In genomic region chr2:191620144-191620543, GRCh38 we compare ENCODE assay signal across 12 cellular contexts. TPM values are rescaled to one million over a fixed set of nuclear protein-coding genes. Genes with fewer than 3 reads are reported as not detected.
DNase-seq lines count a peak whose midpoint lies in the region; ATAC-seq and TF ChIP-seq lines count a peak whose summit lies in the region.
"Had no signal": no experiment of that assay in that cellular context is flagged by ENCODE, and none has a peak within 500 bp of the region (broad histone marks: within the 10 kb centered on the region; RNA-seq: fewer than 3 reads in every experiment).

No MANE protein-coding gene starts in this region.

- H2AFZ ChIP-seq in mammary epithelial cell (ENCODE audit: low read depth, low read length) = peak overlapping the region; percentile 67

- H3K27ac ChIP-seq in mammary epithelial cell (ENCODE audit: insufficient read depth, low read depth, low read length) (peak overlapping the region; percentile 37), neutrophil (peak overlapping the region; percentile 91), right cardiac atrium (ENCODE audit: low read length) (no peak overlapping the region)

- no peaks in the 10 kb centered on the region for H3K36me3 ChIP-seq in mammary epithelial cell (ENCODE audit: insufficient read depth, low read length)
- no peaks in the 10 kb centered on the region for H3K36me3 ChIP-seq in neutrophil

- intact Hi-C loops in Calu3 (cut with micrococcal nuclease; ENCODE audit: unreplicated experiment) (no loop called here), mammary epithelial cell (cut with micrococcal nuclease) (no loop called here), right cardiac atrium (cut with DNase I) (no loop called here)

- H3K4me1 Mint-ChIP-seq in Calu3 (ENCODE audit: low read depth, unreplicated experiment) = peaks cover 71% of the 10 kb centered on the region
- H3K4me1 Mint-ChIP-seq in HFFc6 (ENCODE audit: low read depth) = peaks cover 51% of the 10 kb centered on the region

- no peak for TF ChIP-seq CTCF in Calu3 (IDR thresholded peaks at IDR 0.05; ENCODE audit: unreplicated experiment)
- TF ChIP-seq CTCF in HFFc6 (IDR thresholded peaks at IDR 0.05) = no peak
- TF ChIP-seq CTCF in mammary epithelial cell (conservative IDR thresholded peaks at IDR 0.05 in 1 of 2, IDR thresholded peaks at IDR 0.05 in 1 of 2; ENCODE audit: extremely low read depth in 1 of 2, insufficient read depth in 1 of 2, low read depth in 1 of 2, low read length in 2 of 2) = no peak
- no peak for TF ChIP-seq CTCF in neutrophil (IDR thresholded peaks at IDR 0.05)

- dilution Hi-C loops in mammary epithelial cell (cut with HindIII; ENCODE audit: low sequenced_read_pairs) = no loop called here

- H3K4me3 Mint-ChIP-seq in Calu3 (ENCODE audit: low read depth, unreplicated experiment) = no peak overlapping the region
- no peak overlapping the region for H3K4me3 Mint-ChIP-seq in HFFc6
- H3K4me3 Mint-ChIP-seq: endodermal cell had no signal

- no peaks in the 10 kb centered on the region for H3K79me2 ChIP-seq in mammary epithelial cell (ENCODE audit: insufficient read depth, low read length)

- no peak overlapping the region for H3K4me3 ChIP-seq in mammary epithelial cell (replicated peaks in 1 of 3; ENCODE audit: insufficient read depth in 1 of 3, low read depth in 2 of 3, low read length in 3 of 3)
- no peak overlapping the region for H3K4me3 ChIP-seq in neutrophil (ENCODE audit: low read depth in 1 of 2, low read length in 1 of 2)
- H3K4me3 ChIP-seq in right cardiac atrium (ENCODE audit: low read length) = no peak overlapping the region

- H4K20me1 ChIP-seq in mammary epithelial cell (ENCODE audit: insufficient read depth, low read length) = no peaks in the 10 kb centered on the region

- H3K27me3 Mint-ChIP-seq in Calu3 (ENCODE audit: unreplicated experiment) = no peaks in the 10 kb centered on the region
- H3K27me3 Mint-ChIP-seq in HFFc6 (ENCODE audit: insufficient read depth) = no peaks in the 10 kb centered on the region

- H3K27me3 ChIP-seq in mammary epithelial cell (ENCODE audit: insufficient read depth, low read length) (no peaks in the 10 kb centered on the region), neutrophil (no peaks in the 10 kb centered on the region), right cardiac atrium (ENCODE audit: control insufficient read depth, insufficient read depth) (no peaks in the 10 kb centered on the region)

- no peaks in the 10 kb centered on the region for H3K9me3 ChIP-seq in mammary epithelial cell (replicated peaks; ENCODE audit: insufficient read depth, low read length)
- H3K9me3 ChIP-seq in neutrophil = no peaks in the 10 kb centered on the region
- no peaks in the 10 kb centered on the region for H3K9me3 ChIP-seq in right cardiac atrium (ENCODE audit: control insufficient read depth, low read length)
- H3K9me3 ChIP-seq: SK-N-SH had no signal

- H3K4me1 ChIP-seq in mammary epithelial cell (ENCODE audit: insufficient read depth, low read length) (peaks cover 20% of the 10 kb centered on the region), neutrophil (ENCODE audit: control insufficient read depth in 1 of 2, insufficient read depth in 1 of 2, low read depth in 1 of 2, low read length in 1 of 2) (peaks cover 73 to 81% of the 10 kb centered on the region in 2 experiments), right cardiac atrium (ENCODE audit: control insufficient read depth, insufficient read depth, low read length) (no peaks in the 10 kb centered on the region)

- CTCF ChIA-PET in Calu3 (lab: Charles Lee) = interaction anchor here (1.3 kb wide), 1 partner anchor 16 kb away, joined by 3 read pairs; no protein-coding TSS in a partner anchor
- CTCF ChIA-PET in mammary epithelial cell (lab: Charles Lee; ENCODE audit: low non-redundant PET) = no interaction called here

- BruUV-seq in Calu3 (replicated peaks; lab: Mats Ljungman, UMichigan) = no TSS peak
- BruUV-seq in mammary epithelial cell (replicated peaks; lab: Mats Ljungman, UMichigan) = no TSS peak

- no peak for ATAC-seq in GM21825 (IDR thresholded peaks at IDR 0.05; ENCODE audit: unreplicated experiment)
- no peak for ATAC-seq in right cardiac atrium

- H3K27ac Mint-ChIP-seq in Calu3 (ENCODE audit: unreplicated experiment) (peak overlapping the region; percentile 1), HFFc6 (peak overlapping the region; percentile 68)
- H3K27ac Mint-ChIP-seq: endodermal cell had no signal

- DNase-seq in Calu3 (no peak), HFFc6 (peak; percentile 36), mammary epithelial cell (peak; percentile 84), NCI-H510A treated with DMSO at 0.1 percent for 48 hours (lab: John Stamatoyannopoulos, UW) (no peak), right cardiac atrium (no peak)
- DNase-seq: activated CD4-positive, alpha-beta T cell treated with anti-CD3 and anti-CD28 coated beads, Interleukin-2, amount 50 U/mL, for 4 hours; DMS79 treated with DMSO at 0.1 percent for 48 hours; endodermal cell; NCI-H524; SK-N-SH had no signal

- H3K9ac ChIP-seq in mammary epithelial cell (ENCODE audit: insufficient read depth, low read length) = no peak overlapping the region
- H3K9ac ChIP-seq: SK-N-SH had no signal

- H3K9me3 Mint-ChIP-seq in Calu3 (ENCODE audit: low read depth, unreplicated experiment) (no peaks in the 10 kb centered on the region), HFFc6 (no peaks in the 10 kb centered on the region)
- H3K9me3 Mint-ChIP-seq: endodermal cell had no signal

- in situ Hi-C loops in mammary epithelial cell (cut with MboI; ENCODE audit: low sequenced_read_pairs in 2 of 2) = no loop called here

- WGBS in mammary epithelial cell (ENCODE audit: low coverage, missing lambda C conversion rate) = 18% methylated on average over 1 of the region's 1 CpG
- 96% methylated on average over 1 of the region's 1 CpG for WGBS in right cardiac atrium

- H3K36me3 Mint-ChIP-seq in Calu3 (ENCODE audit: insufficient read depth, unreplicated experiment) = no peaks in the 10 kb centered on the region
- H3K36me3 Mint-ChIP-seq in HFFc6 (ENCODE audit: low read depth) = peaks cover 3% of the 10 kb centered on the region; the same call in 1 of the 2 replicates

- peak overlapping the region; percentile 4 for H3K4me2 ChIP-seq in mammary epithelial cell (ENCODE audit: insufficient read depth, low read depth, low read length)
- H3K4me2 ChIP-seq: SK-N-SH had no signal

RNA-seq across cellular contexts. Expression of gene NABP1, which starts 57.8 kb away (rescaled TPM):
- total RNA-seq in Calu3 (2022) (63.9 and 71.8 TPM in 2 replicates), mammary epithelial cell (10 to 100 TPM; 77.7 to 88.2 TPM), right cardiac atrium (10 to 100 TPM in 1 of 4 donors, 1 to 10 TPM in 3; 4.7 to 11.1 (median 8.4) TPM)
- total RNA-seq in HFFc6 (2021; fragmentation: NEBNext Ultra II Directional; extraction: Animal tissue kit (Norgen Biotek cat#: 25700)) = 100 to 1,000 TPM in 5 of 6 experiments, 10 to 100 TPM in 1; 95.9 to 121 (median 109) TPM
- polyA plus RNA-seq in mammary epithelial cell (13.4 TPM), right cardiac atrium (4.6 TPM)
- polyA minus RNA-seq in mammary epithelial cell = 13.1 TPM

Comparison
In these comparisons a context has a peak if more than half of its experiments do, and no peak if none do; other contexts are left out.
1. DNase-seq: peak in HFFc6 (single experiment) and mammary epithelial cell (single experiment); none in Calu3 (single experiment), NCI-H510A treated with DMSO at 0.1 percent for 48 hours (single experiment) and right cardiac atrium (0 of 3).